In genomic region chr2:118496467-118496866, GRCh38 we compare ENCODE assay signal across 9 cellular contexts.
"Had no signal": no experiment of that assay in that cellular context is flagged by ENCODE, and none has a peak within 500 bp of the region (broad histone marks: within the 10 kb centered on the region; RNA-seq: fewer than 3 reads in every experiment).

No MANE protein-coding gene starts in this region.

- H3K4me1 ChIP-seq: HAP-1 had no signal

- ATAC-seq: GM23338, HCT116 had no signal

- H3K27ac ChIP-seq: GM23248 had no signal

- H3K9ac ChIP-seq: GM23248 had no signal

- H3K4me3 ChIP-seq: GM23248, GM23338, HAP-1 had no signal

- H3K4me3 Mint-ChIP-seq: GM23338, H9, HFFc6 had no signal

- H3K36me3 ChIP-seq: HAP-1 had no signal

- H3K27ac Mint-ChIP-seq: GM23338, HFFc6 had no signal

- DNase-seq: GM23248, GOT3, H7, H9, HCEC 1CT, HFFc6 had no signal
